Comparison of ENCODE assay signal across 10 cellular contexts in genomic region chr1:157961805-157962762, GRCh38. TPM values are rescaled to one million over a fixed set of nuclear protein-coding genes. Genes with fewer than 3 reads are reported as not detected.
DNase-seq lines count a peak whose midpoint lies in the region; ATAC-seq and TF ChIP-seq lines count a peak whose summit lies in the region.
"Had no signal": no experiment of that assay in that cellular context is flagged by ENCODE, and none has a peak within 500 bp of the region (broad histone marks: within the 10 kb centered on the region; RNA-seq: fewer than 3 reads in every experiment).

No MANE protein-coding gene starts in this region.

- 0 out of 2 replicates have a peak, but pooled peaks cover 3% of the 10 kb centered on the region for H3K27me3 ChIP-seq in KMS-11 (ENCODE audit: insufficient read depth, low read depth)

- H4K20me1 ChIP-seq in KMS-11 (ENCODE audit: insufficient read depth), result no peaks in the 10 kb centered on the region

- H3K79me2 ChIP-seq in KMS-11 (ENCODE audit: insufficient read depth, low read depth), result no peaks in the 10 kb centered on the region

- peaks cover 2% of the 10 kb centered on the region for H3K4me1 Mint-ChIP-seq in activated T-cell treated with anti-CD3 and anti-CD28 coated beads, Interleukin-2, amount 50 U/mL, for 4 hours (ENCODE audit: low read depth)
- peaks cover 14 to 25% of the 10 kb centered on the region in 2 donors for H3K4me1 Mint-ChIP-seq in stimulated activated naive B cell treated with anti-CD40 and anti-IgM and Interleukin-4, amounts not matched to agents 10 μg/mL and 1 μg/mL and 100 μg/mL, for 72 hours

- no peak for TF ChIP-seq CTCF in KMS-11 (conservative IDR thresholded peaks at IDR 0.05; ENCODE audit: low read depth, low read length)

- no peaks in the 10 kb centered on the region for H3K36me3 Mint-ChIP-seq in activated T-cell treated with anti-CD3 and anti-CD28 coated beads, Interleukin-2, amount 50 U/mL, for 4 hours (ENCODE audit: insufficient read depth)
- H3K36me3 Mint-ChIP-seq in stimulated activated naive B cell treated with anti-CD40 and anti-IgM and Interleukin-4, amounts not matched to agents 10 μg/mL and 1 μg/mL and 100 μg/mL, for 72 hours, result peaks cover 0 to 1% of the 10 kb centered on the region in 2 donors

- H3K27ac ChIP-seq in KMS-11, result 0 out of 2 replicates have a peak overlapping the region, but pooled peaks have one; percentile 7
- H3K27ac ChIP-seq: C4-2B had no signal

- 0 out of 2 replicates have a peak overlapping the region, but pooled peaks have one; percentile 1 for H2AFZ ChIP-seq in KMS-11 (ENCODE audit: low read depth)

- H3K36me3 ChIP-seq in KMS-11 (ENCODE audit: insufficient read depth), result no peaks in the 10 kb centered on the region

- no peak overlapping the region for H3K27ac Mint-ChIP-seq in stimulated activated naive B cell treated with anti-CD40 and anti-IgM and Interleukin-4, amounts not matched to agents 10 μg/mL and 1 μg/mL and 100 μg/mL, for 72 hours

- H3K4me3 ChIP-seq in KMS-11 (IDR thresholded peaks at IDR 0.05; ENCODE audit: insufficient read depth, low read depth, low read length), result no peak overlapping the region

- no peaks in the 10 kb centered on the region for H3K9me3 Mint-ChIP-seq in activated T-cell treated with anti-CD3 and anti-CD28 coated beads, Interleukin-2, amount 50 U/mL, for 4 hours
- H3K9me3 Mint-ChIP-seq in stimulated activated naive B cell treated with anti-CD40 and anti-IgM and Interleukin-4, amounts not matched to agents 10 μg/mL and 1 μg/mL and 100 μg/mL, for 72 hours, result peaks cover 0 to 1% of the 10 kb centered on the region in 2 donors

- peaks cover 27% of the 10 kb centered on the region for H3K4me1 ChIP-seq in KMS-11 (ENCODE audit: low read depth, poor library complexity, severe bottlenecking)

- peaks cover 26% of the 10 kb centered on the region for H3K27me3 Mint-ChIP-seq in activated T-cell treated with anti-CD3 and anti-CD28 coated beads, Interleukin-2, amount 50 U/mL, for 4 hours (ENCODE audit: low read depth)
- H3K27me3 Mint-ChIP-seq in stimulated activated naive B cell treated with anti-CD40 and anti-IgM and Interleukin-4, amounts not matched to agents 10 μg/mL and 1 μg/mL and 100 μg/mL, for 72 hours, result peaks cover 13 to 17% of the 10 kb centered on the region in 2 donors

- peak overlapping the region; percentile 70 for H3K4me2 ChIP-seq in KMS-11

- DNase-seq in activated T-cell treated with anti-CD3 and anti-CD28 coated beads, Interleukin-2, amount 50 U/mL, for 4 hours, result no peak
- no peak for DNase-seq in activated T-cell treated with anti-CD3 and anti-CD28 coated beads, Interleukin-2, amount 50 U/mL, for 1 hour
- DNase-seq in dermis blood vessel endothelial cell (peak; percentile 49), occipital lobe (lab: John Stamatoyannopoulos, UW) (no peak), globus pallidus (ENCODE audit: low spot score) (no peak)
- no peak for DNase-seq in stimulated activated naive B cell treated with anti-CD40 and anti-IgM and Interleukin-4, amounts not matched to agents 10 μg/mL and 1 μg/mL and 100 μg/mL, for 72 hours
- DNase-seq: Karpas-422 had no signal

- no peak overlapping the region for H3K9ac ChIP-seq in KMS-11

- no peak overlapping the region for H3K4me3 Mint-ChIP-seq in activated T-cell treated with anti-CD3 and anti-CD28 coated beads, Interleukin-2, amount 50 U/mL, for 4 hours
- H3K4me3 Mint-ChIP-seq in stimulated activated naive B cell treated with anti-CD40 and anti-IgM and Interleukin-4, amounts not matched to agents 10 μg/mL and 1 μg/mL and 100 μg/mL, for 72 hours, result no peak overlapping the region

- ATAC-seq in activated T-cell treated with anti-CD3 and anti-CD28 coated beads, Interleukin-2, amount 50 U/mL, for 4 hours, result peak; percentile 38 to 59
- ATAC-seq in stimulated activated naive B cell treated with anti-CD40 and anti-IgM and Interleukin-4, amounts not matched to agents 10 μg/mL and 1 μg/mL and 100 μg/mL, for 72 hours (replicated peaks), result peak; percentile 51 to 67
- no peak for ATAC-seq in HG03457 (IDR thresholded peaks at IDR 0.05; ENCODE audit: unreplicated experiment)

RNA-seq across cellular contexts. Expression of gene KIRREL1, which starts 31.4 kb away (rescaled TPM):
- under 1 TPM; 0.15 to 0.29 (median 0.16) TPM for total RNA-seq in activated T-cell treated with anti-CD3 and anti-CD28 coated beads, Interleukin-2, amount 50 U/mL, for 4 hours
- total RNA-seq in dermis blood vessel endothelial cell, result 28.2 and 35.4 TPM in 2 replicates
- total RNA-seq in occipital lobe, result 20.6 TPM

Comparison
In these comparisons a context has a peak if more than half of its experiments do, and no peak if none do; other contexts are left out.
1. RNA of gene KIRREL1, which starts 31.4 kb away (total RNA-seq): 28.2 to 35.4 TPM in dermis blood vessel endothelial cell and 20.6 TPM in occipital lobe (single experiment); 0.15 to 0.29 TPM in activated T-cell treated with anti-CD3 and anti-CD28 coated beads, Interleukin-2, amount 50 U/mL, for 4 hours; every median in the first group is over 10 times any median in the second.